ENCODE assay signal across 2 cellular contexts in the genomic region with DNA sequence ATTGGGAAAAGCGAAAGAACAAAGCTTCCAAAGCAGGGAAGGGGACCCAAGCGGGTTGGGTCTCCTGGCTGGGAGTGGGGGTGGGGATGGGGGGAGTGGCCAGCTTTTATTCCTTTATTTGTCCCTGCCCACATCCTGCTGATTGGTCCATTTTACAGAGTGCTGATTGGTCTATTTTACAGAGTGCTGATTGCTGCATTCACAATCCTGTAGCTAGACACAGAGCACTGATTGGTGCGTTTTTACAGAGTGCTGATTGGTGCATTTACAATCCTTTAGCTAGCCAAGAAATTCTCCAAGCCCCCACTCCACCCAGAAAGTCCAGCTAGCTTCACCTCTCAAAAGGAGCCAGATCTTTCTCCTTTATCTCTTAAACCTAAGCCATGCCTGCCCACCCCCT.
TF ChIP-seq lines count a peak whose summit lies in the region.

No MANE protein-coding gene starts in this region.

TF ChIP-seq in K562, 482 proteins besides CTCF, POLR2A, EP300 and RAD21:
- TF ChIP-seq ASH1L (IDR thresholded peaks at IDR 0.05; ENCODE audit: borderline replicate concordance, low read depth, partially characterized antibody) (peak; percentile 48), ZNF316 (IDR thresholded peaks at IDR 0.05) (peak; percentile 40; the same call in 1 of the 2 replicates), NFYB (IDR thresholded peaks at IDR 0.05; ENCODE audit: extremely low read depth, insufficient read length) (peak; percentile 79)

TF ChIP-seq in H1, 55 proteins besides CTCF, POLR2A, EP300 and RAD21:
- peak; percentile 54; the same call in 1 of the 2 replicates for TF ChIP-seq SP1 (IDR thresholded peaks at IDR 0.05; ENCODE audit: low read depth, low read length)
